ENCODE assay signal across 29 cellular contexts in genomic region chr6:39785281-39785680, GRCh38. TPM values are rescaled to one million over a fixed set of nuclear protein-coding genes. Genes with fewer than 3 reads are reported as not detected.
"Had no signal": no experiment of that assay in that cellular context is flagged by ENCODE, and none has a peak within 500 bp of the region (broad histone marks: within the 10 kb centered on the region; RNA-seq: fewer than 3 reads in every experiment).

No MANE protein-coding gene starts in this region.

- H3K4me3 ChIP-seq: left lung, lower lobe of right lung, mucosa of descending colon, pancreas, prostate gland, stomach, testis, thyroid gland, transverse colon, upper lobe of left lung, vagina had no signal

- ATAC-seq: left colon; left lung; lower lobe of right lung; mucosa of descending colon; naive thymus-derived CD8-positive, alpha-beta T cell; pancreas; right cardiac atrium; sciatic nerve; stimulated activated memory B cell treated with anti-CD40 and anti-IgM and Interleukin-4, amounts not matched to agents 10 μg/mL and 1 μg/mL and 100 μg/mL, for 72 hours; stimulated activated naive CD8-positive, alpha-beta T cell treated with anti-CD3 and anti-CD28 coated beads, Interleukin-15, Interleukin-2, amounts not matched to agents 100 U/mL and 50 U/mL, for 24 hours had no signal

- H3K27me3 ChIP-seq: pancreas, stomach, testis, thyroid gland, transverse colon, upper lobe of left lung, vagina had no signal

- H3K36me3 ChIP-seq: left lung, lower lobe of right lung, pancreas, prostate gland, stomach, thyroid gland, transverse colon, upper lobe of left lung, vagina had no signal

- H3K27ac ChIP-seq: left lung, lower lobe of right lung, pancreas, prostate gland, stomach, testis, thyroid gland, transverse colon, upper lobe of left lung, vagina had no signal

- H3K4me1 ChIP-seq: left lung, lower lobe of right lung, pancreas, prostate gland, stomach, testis, thyroid gland, transverse colon, upper lobe of left lung, vagina had no signal

- H3K9me3 ChIP-seq: mucosa of descending colon, pancreas, prostate gland, testis, thyroid gland, transverse colon, upper lobe of left lung, vagina had no signal

- DNase-seq: hypothalamus; immature natural killer cell; kidney; left colon; left lung; lower lobe of right lung; midbrain; mucosa of descending colon; naive thymus-derived CD8-positive, alpha-beta T cell; nucleus accumbens; pancreas; posterior cingulate gyrus; retina; right cardiac atrium; small intestine; stimulated activated CD4-positive, alpha-beta T cell treated with anti-CD3 and anti-CD28 coated beads, Interleukin-1b, Interleukin-23, amount 100 ng/mL, for 48 hours; stimulated activated CD4-positive, alpha-beta T cell treated with anti-CD3 and anti-CD28 coated beads, Interleukin-2, amount 100 ng/mL, for 48 hours; stimulated activated CD4-positive, alpha-beta T cell treated with anti-CD3 and anti-CD28 coated beads, Interleukin-4, amount 100 ng/mL, for 4 hours; stimulated activated CD8-positive, alpha-beta memory T cell treated with anti-CD3 and anti-CD28 coated beads, Interleukin-4, amount 100 ng/mL, for 48 hours; stimulated activated naive CD8-positive, alpha-beta T cell treated with anti-CD3 and anti-CD28 coated beads, Interleukin-15, Interleukin-2, amounts not matched to agents 100 U/mL and 50 U/mL, for 24 hours; stomach; testis; thyroid gland; transverse colon; upper lobe of left lung had no signal

RNA-seq across cellular contexts. Expression of gene DAAM2, which starts 6.9 kb away (rescaled TPM):
- total RNA-seq: naive thymus-derived CD8-positive, alpha-beta T cell had no signal
- polyA plus RNA-seq: immature natural killer cell; naive thymus-derived CD8-positive, alpha-beta T cell had no signal
